In the genomic region with DNA sequence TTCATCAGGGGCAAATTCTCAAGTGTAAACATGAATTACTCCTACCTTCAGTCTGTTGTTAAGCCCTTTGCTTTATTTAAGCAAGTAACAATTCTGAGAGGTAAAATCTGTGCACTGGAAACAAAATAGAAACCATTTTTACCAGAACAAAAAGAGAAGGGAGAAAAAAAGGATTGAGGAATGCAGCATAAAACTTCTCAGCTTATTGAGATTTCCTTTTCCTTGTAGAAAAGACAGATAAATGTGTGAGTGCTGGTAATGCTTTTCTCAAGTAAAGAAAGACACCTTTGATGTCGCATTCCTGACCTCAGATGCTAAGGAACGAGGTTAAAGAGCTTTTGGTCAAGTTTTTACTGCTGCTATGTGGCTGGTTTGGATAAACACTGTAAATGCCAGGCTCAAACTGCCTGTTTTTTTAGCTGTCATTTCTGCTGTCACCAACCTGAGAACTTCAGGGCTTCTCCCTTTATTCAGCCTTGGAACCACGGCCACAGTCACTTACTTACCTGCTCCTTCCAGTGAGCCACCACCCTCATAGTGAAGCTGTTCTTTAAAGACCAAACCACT, we compare ENCODE assay signal across 15 cellular contexts.
DNase-seq lines count a peak whose midpoint lies in the region; ATAC-seq and TF ChIP-seq lines count a peak whose summit lies in the region.
"Had no signal": no experiment of that assay in that cellular context is flagged by ENCODE, and none has a peak within 500 bp of the region (broad histone marks: within the 10 kb centered on the region; RNA-seq: fewer than 3 reads in every experiment).

No MANE protein-coding gene starts in this region.

- H3K9me3 Mint-ChIP-seq in glutamatergic neuron (ENCODE audit: unreplicated experiment), result peaks cover 28% of the 10 kb centered on the region
- H3K9me3 Mint-ChIP-seq in activated naive CD4-positive, alpha-beta T cell treated with anti-CD3 and anti-CD28 coated beads, Interleukin-2, amount 50 U/mL, for 72 hours, result no peaks in the 10 kb centered on the region
- H3K9me3 Mint-ChIP-seq: activated naive CD4-positive, alpha-beta T cell treated with anti-CD3 and anti-CD28 coated beads, Interleukin-2, amount 10 ng/mL, durations not matched to agents 7 days and 5 days; T-helper 1 cell treated with Interleukin-12 subunit alpha and Interleukin-12 subunit beta and Interleukin-4 antibody, amounts not matched to agents 30 μg/mL and 1 μg/mL, for 36 hours had no signal

- H3K4me1 ChIP-seq in left ventricle myocardium inferior, result no peaks in the 10 kb centered on the region
- H3K4me1 ChIP-seq: lower lobe of right lung had no signal

- DNase-seq in left ventricle myocardium inferior (no peak), Right ventricle myocardium inferior (ENCODE audit: missing footprints) (no peak), glutamatergic neuron (no peak), pons (ENCODE audit: low spot score) (peak; percentile 60)
- no peak for DNase-seq in central memory CD4-positive, alpha-beta T cell
- DNase-seq in activated naive CD4-positive, alpha-beta T cell treated with anti-CD3 and anti-CD28 coated beads, Interleukin-2, amount 50 U/mL, for 72 hours (ENCODE audit: low spot score in 2 of 2), result no peak
- DNase-seq: 8988T; activated CD8-positive, alpha-beta memory T cell treated with anti-CD3 and anti-CD28 coated beads, Interleukin-2, amount 50 U/mL, for 4 hours; activated naive CD4-positive, alpha-beta T cell treated with anti-CD3 and anti-CD28 coated beads, Interleukin-2, amount 10 ng/mL, durations not matched to agents 7 days and 5 days; DMS79 treated with DMSO at 0.1 percent for 48 hours; lower lobe of right lung; NCI-H510A had no signal

- no peak for TF ChIP-seq CTCF in left ventricle myocardium inferior (IDR thresholded peaks at IDR 0.05; ENCODE audit: borderline replicate concordance)
- TF ChIP-seq CTCF in glutamatergic neuron (IDR thresholded peaks at IDR 0.05; ENCODE audit: partially characterized antibody, unreplicated experiment), result no peak

- intact Hi-C loops in left ventricle myocardium inferior (cut with micrococcal nuclease), result no loop called here
- intact Hi-C loops in Right ventricle myocardium inferior (cut with DNase I), result no loop called here

- H3K27me3 ChIP-seq in left ventricle myocardium inferior (ENCODE audit: low read depth), result no peaks in the 10 kb centered on the region

- no peaks in the 10 kb centered on the region for H3K36me3 Mint-ChIP-seq in glutamatergic neuron (ENCODE audit: unreplicated experiment)
- H3K36me3 Mint-ChIP-seq in activated naive CD4-positive, alpha-beta T cell treated with anti-CD3 and anti-CD28 coated beads, Interleukin-2, amount 50 U/mL, for 72 hours, result no peaks in the 10 kb centered on the region
- H3K36me3 Mint-ChIP-seq: activated naive CD4-positive, alpha-beta T cell treated with anti-CD3 and anti-CD28 coated beads, Interleukin-2, amount 10 ng/mL, durations not matched to agents 7 days and 5 days had no signal

- peaks cover 72% of the 10 kb centered on the region for H3K4me1 Mint-ChIP-seq in glutamatergic neuron (ENCODE audit: low read depth, unreplicated experiment)
- H3K4me1 Mint-ChIP-seq: activated naive CD4-positive, alpha-beta T cell treated with anti-CD3 and anti-CD28 coated beads, Interleukin-2, amount 10 ng/mL, durations not matched to agents 7 days and 5 days had no signal

- peak overlapping the region; percentile 74 for H3K4me3 Mint-ChIP-seq in glutamatergic neuron (ENCODE audit: unreplicated experiment)
- H3K4me3 Mint-ChIP-seq: activated naive CD4-positive, alpha-beta T cell treated with anti-CD3 and anti-CD28 coated beads, Interleukin-2, amount 10 ng/mL, durations not matched to agents 7 days and 5 days; T-helper 1 cell treated with Interleukin-12 subunit alpha and Interleukin-12 subunit beta and Interleukin-4 antibody, amounts not matched to agents 30 μg/mL and 1 μg/mL, for 36 hours had no signal

- H3K9me3 ChIP-seq in left ventricle myocardium inferior (replicated peaks), result no peaks in the 10 kb centered on the region
- H3K9me3 ChIP-seq: lower lobe of right lung had no signal

- H3K36me3 ChIP-seq in left ventricle myocardium inferior, result no peaks in the 10 kb centered on the region
- H3K36me3 ChIP-seq: lower lobe of right lung had no signal

- H3K27me3 Mint-ChIP-seq in glutamatergic neuron (ENCODE audit: unreplicated experiment), result peaks cover 14% of the 10 kb centered on the region

- peak overlapping the region; percentile 33 for H3K27ac ChIP-seq in left ventricle myocardium inferior (replicated peaks)
- H3K27ac ChIP-seq: lower lobe of right lung had no signal

- no peak overlapping the region for H3K4me3 ChIP-seq in left ventricle myocardium inferior
- H3K4me3 ChIP-seq: lower lobe of right lung had no signal

- peak overlapping the region; percentile 98 for H3K27ac Mint-ChIP-seq in glutamatergic neuron (ENCODE audit: unreplicated experiment)
- H3K27ac Mint-ChIP-seq in activated naive CD4-positive, alpha-beta T cell treated with anti-CD3 and anti-CD28 coated beads, Interleukin-2, amount 50 U/mL, for 72 hours, result no peak overlapping the region
- H3K27ac Mint-ChIP-seq: activated naive CD4-positive, alpha-beta T cell treated with anti-CD3 and anti-CD28 coated beads, Interleukin-2, amount 10 ng/mL, durations not matched to agents 7 days and 5 days; T-helper 1 cell treated with Interleukin-12 subunit alpha and Interleukin-12 subunit beta and Interleukin-4 antibody, amounts not matched to agents 30 μg/mL and 1 μg/mL, for 36 hours had no signal

- ATAC-seq in Right ventricle myocardium inferior (no peak), HG02763 (IDR thresholded peaks at IDR 0.05; ENCODE audit: unreplicated experiment) (no peak), GM21360 (IDR thresholded peaks at IDR 0.05; ENCODE audit: unreplicated experiment) (no peak)
- no peak for ATAC-seq in activated naive CD4-positive, alpha-beta T cell treated with anti-CD3 and anti-CD28 coated beads, Interleukin-2, amount 50 U/mL, for 72 hours
- ATAC-seq: lower lobe of right lung had no signal
